In genomic region chr9:136119259-136120118, GRCh38 we compare ENCODE assay signal across 8 cellular contexts. TPM values are rescaled to one million over a fixed set of nuclear protein-coding genes. Genes with fewer than 3 reads are reported as not detected.
DNase-seq lines count a peak whose midpoint lies in the region; ATAC-seq and TF ChIP-seq lines count a peak whose summit lies in the region.

No MANE protein-coding gene starts in this region.

- H3K4me3 ChIP-seq in H7 (ENCODE audit: insufficient read depth, low read depth, low read length) (peak overlapping the region; percentile 82), RWPE2 (ENCODE audit: severe bottlenecking) (peak overlapping the region; percentile 87), mononuclear cell (ENCODE audit: low read length) (peak overlapping the region; percentile 68), uterus (peak overlapping the region; percentile 38 to 69)

- intact Hi-C loops in uterus (cut with DNase I; ENCODE audit: low total_unique reads): no loop called here

- H3K4me1 ChIP-seq in RWPE2 (ENCODE audit: insufficient read depth, poor library complexity, severe bottlenecking): peaks cover 6% of the 10 kb centered on the region
- peaks cover 28% of the 10 kb centered on the region for H3K4me1 ChIP-seq in mononuclear cell (ENCODE audit: insufficient read depth, low read length)
- H3K4me1 ChIP-seq in uterus: peaks cover 0 to 19% of the 10 kb centered on the region in 2 donors

- H3K27me3 ChIP-seq in H7 (ENCODE audit: control insufficient read depth, insufficient read depth, low read length) (no peaks in the 10 kb centered on the region), RWPE2 (ENCODE audit: insufficient read depth, poor library complexity, severe bottlenecking) (no peaks in the 10 kb centered on the region), mononuclear cell (ENCODE audit: insufficient read depth, low read length) (no peaks in the 10 kb centered on the region), uterus (no peaks in the 10 kb centered on the region)

- ATAC-seq in RWPE2 (ENCODE audit: low read depth) (peak; percentile 7), GM19463 (IDR thresholded peaks at IDR 0.05; ENCODE audit: unreplicated experiment) (no peak), HG03108 (IDR thresholded peaks at IDR 0.05; ENCODE audit: unreplicated experiment) (no peak)

- H3K27ac ChIP-seq in RWPE2 (ENCODE audit: poor library complexity, severe bottlenecking): peak overlapping the region; percentile 80
- peak overlapping the region; percentile 89 to 95 for H3K27ac ChIP-seq in uterus

- H3K36me3 ChIP-seq in H7 (replicated peaks; ENCODE audit: control insufficient read depth, insufficient read depth, low read length) (no peaks in the 10 kb centered on the region), RWPE2 (ENCODE audit: low read depth) (no peaks in the 10 kb centered on the region), uterus (no peaks in the 10 kb centered on the region)

- H3K9me3 ChIP-seq in RWPE2 (ENCODE audit: severe bottlenecking) (no peaks in the 10 kb centered on the region), mononuclear cell (ENCODE audit: low read depth, low read length) (no peaks in the 10 kb centered on the region), uterus (no peaks in the 10 kb centered on the region)

- no peak for TF ChIP-seq CTCF in RWPE2 (IDR thresholded peaks at IDR 0.05; ENCODE audit: poor library complexity, severe bottlenecking)
- TF ChIP-seq CTCF in uterus (IDR thresholded peaks at IDR 0.05): no peak

- DNase-seq in COLO668 (lab: John Stamatoyannopoulos, UW; ENCODE audit: unreplicated experiment) (peak; percentile 34), H7 (peak; percentile 89), RWPE2 (ENCODE audit: low spot score) (no peak), uterus (no peak)
- peak; percentile 27 for DNase-seq in effector CD8-positive, alpha-beta T cell (lab: John Stamatoyannopoulos, UW)

- no peak for TF ChIP-seq POLR2A in uterus (IDR thresholded peaks at IDR 0.05)

RNA-seq across cellular contexts. Expression of gene TMEM250, which starts 0.8 kb away (rescaled TPM):
- 50.7 and 66.1 TPM in 2 replicates for total RNA-seq in H7 (2014; rRNA removed; shearing (Covaris generic))
- 5.6 TPM for total RNA-seq in mononuclear cell
- total RNA-seq in uterus: 10 to 100 TPM; 14.7 to 42.0 (median 28.0) TPM

RNA-seq across cellular contexts. Expression of gene NACC2, which starts 24.4 kb away (rescaled TPM):
- 16.6 and 19.3 TPM in 2 replicates for total RNA-seq in H7 (2014; rRNA removed; shearing (Covaris generic))
- total RNA-seq in mononuclear cell (9.2 TPM), uterus (10 to 100 TPM in 3 of 4 donors, 1 to 10 TPM in 1; 8.2 to 57.5 (median 19.1) TPM)

Comparison
In these comparisons a context has a peak if more than half of its experiments do, and no peak if none do; other contexts are left out.
1. DNase-seq: peak in COLO668 (single experiment), H7 (single experiment) and effector CD8-positive, alpha-beta T cell (single experiment); none in RWPE2 (single experiment) and uterus (0 of 2).
2. Peak in every context shown above with its lines, with median percentiles within 50 percentile points of each other: H3K4me3 ChIP-seq.